15 cellular contexts compared by ENCODE assay signal in genomic region chr3:48119495-48120193, GRCh38.
DNase-seq lines count a peak whose midpoint lies in the region; ATAC-seq and TF ChIP-seq lines count a peak whose summit lies in the region.
"Had no signal": no experiment of that assay in that cellular context is flagged by ENCODE, and none has a peak within 500 bp of the region (broad histone marks: within the 10 kb centered on the region; RNA-seq: fewer than 3 reads in every experiment).

No MANE protein-coding gene starts in this region.

- no peak for TF ChIP-seq CTCF in adrenal gland (IDR thresholded peaks at IDR 0.05)
- no peak for TF ChIP-seq CTCF in left ventricle myocardium inferior (IDR thresholded peaks at IDR 0.05; ENCODE audit: borderline replicate concordance)

- 62 to 68% (median 66%) methylated on average over 4 of the region's 4 CpGs for WGBS in adrenal gland, 4 donors

- H3K4me3 ChIP-seq in adrenal gland (no peak overlapping the region), left ventricle myocardium inferior (no peak overlapping the region)

- intact Hi-C loops in adrenal gland (cut with DNase I) (no loop called here), left ventricle myocardium inferior (cut with micrococcal nuclease) (no loop called here)

- peaks cover 0 to 11% of the 10 kb centered on the region in 2 donors for H3K4me1 ChIP-seq in adrenal gland (replicated peaks in 1 of 2)
- peaks cover 11% of the 10 kb centered on the region for H3K4me1 ChIP-seq in left ventricle myocardium inferior

- no peak for TF ChIP-seq POLR2A in adrenal gland (IDR thresholded peaks at IDR 0.05)

- no peak for ATAC-seq in GM21723 (IDR thresholded peaks at IDR 0.05; ENCODE audit: unreplicated experiment)
- ATAC-seq in GM21423 (IDR thresholded peaks at IDR 0.05; ENCODE audit: unreplicated experiment) = no peak
- ATAC-seq in HG02885 (IDR thresholded peaks at IDR 0.05; ENCODE audit: poor library complexity, unreplicated experiment) = no peak
- ATAC-seq: naive thymus-derived CD8-positive, alpha-beta T cell had no signal

- no peaks in the 10 kb centered on the region for H3K36me3 ChIP-seq in adrenal gland (replicated peaks in 1 of 2)
- H3K36me3 ChIP-seq in left ventricle myocardium inferior = no peaks in the 10 kb centered on the region

- H3K9me3 ChIP-seq in adrenal gland (replicated peaks in 1 of 3) = no peaks in the 10 kb centered on the region
- H3K9me3 ChIP-seq in left ventricle myocardium inferior (replicated peaks) = no peaks in the 10 kb centered on the region

- DNase-seq in AG08395 (ENCODE audit: low spot score) = peak; percentile 70
- peak; percentile 33 to 86 (median 74) for DNase-seq in adrenal gland
- DNase-seq in left ventricle myocardium inferior = peak; percentile 61
- peak; percentile 2 for DNase-seq in pons (ENCODE audit: low spot score)
- DNase-seq in mesenteric fat pad (ENCODE audit: low spot score) = no peak
- DNase-seq: ACHN; activated CD4-positive, alpha-beta T cell treated with anti-CD3 and anti-CD28 coated beads, Interleukin-2, amount 50 U/mL, for 4 hours; DMS53; NCI-H1092 treated with DMSO at 0.1 percent for 48 hours; NCI-H774; stimulated activated CD4-positive, alpha-beta T cell treated with anti-CD3 and anti-CD28 coated beads, Interleukin-15, amount 100 ng/mL, for 24 hours had no signal

- H3K27me3 ChIP-seq in adrenal gland (no peaks in the 10 kb centered on the region), left ventricle myocardium inferior (ENCODE audit: low read depth) (no peaks in the 10 kb centered on the region)

- peak overlapping the region in 2 of 5 donors; percentile 49 to 59 for H3K27ac ChIP-seq in adrenal gland
- peak overlapping the region; percentile 75 for H3K27ac ChIP-seq in left ventricle myocardium inferior (replicated peaks)
